Comparison of ENCODE assay signal across 34 cellular contexts in the genomic region with DNA sequence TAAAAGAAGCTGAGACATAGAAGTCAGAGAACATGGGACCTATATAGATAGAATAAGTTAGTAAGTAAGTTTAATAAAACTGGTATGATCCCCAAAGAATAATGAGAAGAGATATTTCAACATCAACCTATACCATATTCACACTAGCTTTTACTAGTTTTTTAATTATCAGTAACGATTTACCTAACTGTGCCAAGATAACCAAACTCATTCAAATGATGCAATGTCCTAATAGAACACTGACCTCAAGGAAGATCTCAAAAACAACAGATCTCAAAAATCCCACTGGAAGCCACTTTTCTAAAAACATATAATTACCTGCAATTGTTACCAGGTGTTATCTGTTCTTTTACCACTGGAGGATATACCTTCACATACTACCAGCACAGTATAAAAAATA.
"Had no signal": no experiment of that assay in that cellular context is flagged by ENCODE, and none has a peak within 500 bp of the region (broad histone marks: within the 10 kb centered on the region; RNA-seq: fewer than 3 reads in every experiment).

No MANE protein-coding gene starts in this region.

- H3K4me3 Mint-ChIP-seq: activated CD4-positive, alpha-beta memory T cell treated with anti-CD3 and anti-CD28 coated beads, Interleukin-2, amount 10 ng/mL, durations not matched to agents 7 days and 5 days; activated CD4-positive, alpha-beta T cell treated with anti-CD3 and anti-CD28 coated beads for 36 hours; activated CD4-positive, alpha-beta T cell treated with anti-CD3 and anti-CD28 coated beads, Interleukin-2, amount 10 ng/mL, durations not matched to agents 7 days and 5 days; activated naive CD4-positive, alpha-beta T cell treated with anti-CD3 and anti-CD28 coated beads, Interleukin-2, amount 10 ng/mL, durations not matched to agents 7 days and 5 days; activated naive CD8-positive, alpha-beta T cell treated with anti-CD3 and anti-CD28 coated beads, Interleukin-2, amount 10 ng/mL, durations not matched to agents 7 days and 5 days; activated T-cell treated with anti-CD3 and anti-CD28 coated beads, Interleukin-2, amount 50 U/mL, for 24 hours; activated T-cell treated with anti-CD3 and anti-CD28 coated beads, Interleukin-2, amount 50 U/mL, for 72 hours; brain; T-helper 17 cell; T-helper 2 cell treated with Interferon-gamma antibody and Interleukin-4, amounts not matched to agents 5 μg/mL and 100 μg/mL, for 36 hours had no signal

- H3K36me3 Mint-ChIP-seq: activated naive CD4-positive, alpha-beta T cell treated with anti-CD3 and anti-CD28 coated beads, Interleukin-2, amount 50 U/mL, for 72 hours had no signal

- H3K27ac Mint-ChIP-seq: activated CD4-positive, alpha-beta memory T cell treated with anti-CD3 and anti-CD28 coated beads, Interleukin-2, amount 10 ng/mL, durations not matched to agents 7 days and 5 days; activated CD4-positive, alpha-beta T cell treated with anti-CD3 and anti-CD28 coated beads for 36 hours; activated CD4-positive, alpha-beta T cell treated with anti-CD3 and anti-CD28 coated beads, Interleukin-2, amount 10 ng/mL, durations not matched to agents 7 days and 5 days; activated naive CD4-positive, alpha-beta T cell treated with anti-CD3 and anti-CD28 coated beads, Interleukin-2, amount 10 ng/mL, durations not matched to agents 7 days and 5 days; activated naive CD4-positive, alpha-beta T cell treated with anti-CD3 and anti-CD28 coated beads, Interleukin-2, amount 50 U/mL, for 72 hours; activated naive CD8-positive, alpha-beta T cell treated with anti-CD3 and anti-CD28 coated beads, Interleukin-2, amount 10 ng/mL, durations not matched to agents 7 days and 5 days; activated T-cell treated with anti-CD3 and anti-CD28 coated beads, Interleukin-2, amount 50 U/mL, for 24 hours; activated T-cell treated with anti-CD3 and anti-CD28 coated beads, Interleukin-2, amount 50 U/mL, for 72 hours; T-helper 17 cell; T-helper 2 cell treated with Interferon-gamma antibody and Interleukin-4, amounts not matched to agents 5 μg/mL and 100 μg/mL, for 36 hours had no signal

- H3K27me3 Mint-ChIP-seq: activated CD4-positive, alpha-beta memory T cell treated with anti-CD3 and anti-CD28 coated beads, Interleukin-2, amount 10 ng/mL, durations not matched to agents 7 days and 5 days; activated CD4-positive, alpha-beta T cell treated with anti-CD3 and anti-CD28 coated beads for 36 hours; activated CD4-positive, alpha-beta T cell treated with anti-CD3 and anti-CD28 coated beads, Interleukin-2, amount 10 ng/mL, durations not matched to agents 7 days and 5 days; activated naive CD4-positive, alpha-beta T cell treated with anti-CD3 and anti-CD28 coated beads, Interleukin-2, amount 10 ng/mL, durations not matched to agents 7 days and 5 days; activated naive CD8-positive, alpha-beta T cell treated with anti-CD3 and anti-CD28 coated beads, Interleukin-2, amount 10 ng/mL, durations not matched to agents 7 days and 5 days; activated T-cell treated with anti-CD3 and anti-CD28 coated beads, Interleukin-2, amount 50 U/mL, for 24 hours; brain; T-helper 17 cell had no signal

- H3K4me3 ChIP-seq: ascending aorta, breast epithelium, cardiac muscle cell, colonic mucosa, esophagus muscularis mucosa, gastrocnemius medialis, heart left ventricle had no signal

- H3K9me3 ChIP-seq: ascending aorta, breast epithelium, colonic mucosa, esophagus muscularis mucosa, gastrocnemius medialis, heart left ventricle had no signal

- H3K9me3 Mint-ChIP-seq: activated CD4-positive, alpha-beta memory T cell treated with anti-CD3 and anti-CD28 coated beads, Interleukin-2, amount 10 ng/mL, durations not matched to agents 7 days and 5 days; activated CD4-positive, alpha-beta T cell treated with anti-CD3 and anti-CD28 coated beads, Interleukin-2, amount 10 ng/mL, durations not matched to agents 7 days and 5 days; activated naive CD4-positive, alpha-beta T cell treated with anti-CD3 and anti-CD28 coated beads, Interleukin-2, amount 10 ng/mL, durations not matched to agents 7 days and 5 days; activated naive CD4-positive, alpha-beta T cell treated with anti-CD3 and anti-CD28 coated beads, Interleukin-2, amount 50 U/mL, for 72 hours; activated naive CD8-positive, alpha-beta T cell treated with anti-CD3 and anti-CD28 coated beads, Interleukin-2, amount 10 ng/mL, durations not matched to agents 7 days and 5 days; activated T-cell treated with anti-CD3 and anti-CD28 coated beads, Interleukin-2, amount 50 U/mL, for 24 hours; activated T-cell treated with anti-CD3 and anti-CD28 coated beads, Interleukin-2, amount 50 U/mL, for 72 hours; brain; T-helper 2 cell treated with Interferon-gamma antibody and Interleukin-4, amounts not matched to agents 5 μg/mL and 100 μg/mL, for 36 hours had no signal

- H3K27me3 ChIP-seq: ascending aorta, breast epithelium, cardiac muscle cell, colonic mucosa, esophagus muscularis mucosa, foreskin keratinocyte, gastrocnemius medialis, heart left ventricle had no signal

- H3K4me1 ChIP-seq: ascending aorta, breast epithelium, colonic mucosa, gastrocnemius medialis had no signal

- H3K4me1 Mint-ChIP-seq: activated naive CD4-positive, alpha-beta T cell treated with anti-CD3 and anti-CD28 coated beads, Interleukin-2, amount 10 ng/mL, durations not matched to agents 7 days and 5 days had no signal

- DNase-seq: activated CD4-positive, alpha-beta memory T cell treated with anti-CD3 and anti-CD28 coated beads, Interleukin-2, amount 10 ng/mL, durations not matched to agents 7 days and 5 days; activated CD4-positive, alpha-beta T cell treated with anti-CD3 and anti-CD28 coated beads for 36 hours; activated CD4-positive, alpha-beta T cell treated with anti-CD3 and anti-CD28 coated beads, Interleukin-2, amount 10 ng/mL, durations not matched to agents 7 days and 5 days; activated CD4-positive, alpha-beta T cell treated with anti-CD3 and anti-CD28 coated beads, Interleukin-2, amount 50 U/mL, for 4 hours; activated CD4-positive, CD25-positive, alpha-beta regulatory T cell; activated CD4-positive, CD25-positive, alpha-beta regulatory T cell treated with anti-CD3 and anti-CD28 coated beads, Interleukin-2, amount 50 U/mL, for 72 hours; activated CD8-positive, alpha-beta memory T cell treated with anti-CD3 and anti-CD28 coated beads, Interleukin-2, amount 50 U/mL, for 48 hours; activated gamma-delta T cell; activated naive CD4-positive, alpha-beta T cell; activated naive CD4-positive, alpha-beta T cell treated with anti-CD3 and anti-CD28 coated beads, Interleukin-2, amount 10 ng/mL, durations not matched to agents 7 days and 5 days; activated naive CD8-positive, alpha-beta T cell treated with anti-CD3 and anti-CD28 coated beads, Interleukin-2, amount 10 ng/mL, durations not matched to agents 7 days and 5 days; activated T-cell treated with anti-CD3 and anti-CD28 coated beads for 4 hours; activated T-cell treated with anti-CD3 and anti-CD28 coated beads, Interleukin-2, amount 50 U/mL, for 24 hours; activated T-cell treated with anti-CD3 and anti-CD28 coated beads, Interleukin-2, amount 50 U/mL, for 72 hours; central memory CD4-positive, alpha-beta T cell; cerebellar nuclear complex; colonic mucosa; effector CD8-positive, alpha-beta T cell; erythroblast; foreskin keratinocyte; gastrocnemius medialis; glutamatergic neuron; heart left ventricle; T-helper 1 cell; T-helper 17 cell; T1000; WERI-Rb-1 had no signal

- ATAC-seq: activated CD4-positive, alpha-beta T cell treated with anti-CD3 and anti-CD28 coated beads for 36 hours; activated naive CD4-positive, alpha-beta T cell treated with anti-CD3 and anti-CD28 coated beads, Interleukin-2, amount 50 U/mL, for 72 hours; activated T-cell treated with anti-CD3 and anti-CD28 coated beads, Interleukin-2, amount 50 U/mL, for 72 hours; foreskin keratinocyte; gastrocnemius medialis; heart left ventricle; T-helper 17 cell had no signal

- H3K27ac ChIP-seq: ascending aorta, breast epithelium, cardiac muscle cell, colonic mucosa, esophagus muscularis mucosa, foreskin keratinocyte, gastrocnemius medialis, heart left ventricle, WERI-Rb-1 had no signal

- H3K36me3 ChIP-seq: breast epithelium, colonic mucosa, WERI-Rb-1 had no signal
